Comparison of ENCODE assay signal across 9 cellular contexts in the genomic region with DNA sequence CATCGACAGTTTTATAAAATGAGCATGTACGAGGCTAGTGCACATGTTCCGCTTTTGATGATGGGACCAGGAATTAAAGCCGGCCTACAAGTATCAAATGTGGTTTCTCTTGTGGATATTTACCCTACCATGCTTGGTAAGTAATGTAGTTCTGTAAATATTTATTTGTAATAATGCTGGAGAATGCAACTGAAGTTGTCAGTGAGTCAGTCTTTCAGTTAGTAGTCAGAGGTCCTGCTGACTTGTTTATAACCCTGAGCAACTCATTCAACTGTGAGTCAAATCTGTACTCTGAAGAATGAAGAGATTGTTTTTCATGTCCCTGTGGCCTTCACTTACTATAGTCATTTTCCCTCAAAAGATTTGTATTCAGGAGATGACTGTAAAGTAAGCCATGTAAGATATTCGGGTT. TPM values are rescaled to one million over a fixed set of nuclear protein-coding genes. Genes with fewer than 3 reads are reported as not detected.
DNase-seq lines count a peak whose midpoint lies in the region; ATAC-seq, FAIRE-seq and TF ChIP-seq lines count a peak whose summit lies in the region.
"Had no signal": no experiment of that assay in that cellular context is flagged by ENCODE, and none has a peak within 500 bp of the region (broad histone marks: within the 10 kb centered on the region; RNA-seq: fewer than 3 reads in every experiment).

No MANE protein-coding gene starts in this region.

- H3K36me3 Mint-ChIP-seq in effector memory CD8-positive, alpha-beta T cell (ENCODE audit: insufficient read depth), result no peaks in the 10 kb centered on the region

- DNase-seq in AG04449 (ENCODE audit: low read depth, low spot score), result peak; percentile 63
- DNase-seq in GM12878 (ENCODE audit: low read depth, low spot score), result no peak
- DNase-seq in NK-92 (lab: John Stamatoyannopoulos, UW; ENCODE audit: unreplicated experiment), result no peak
- no peak for DNase-seq in NCI-H1092 treated with DMSO at 0.1 percent for 48 hours (lab: John Stamatoyannopoulos, UW)
- no peak for DNase-seq in effector memory CD8-positive, alpha-beta T cell
- no peak for DNase-seq in hippocampal formation (lab: John Stamatoyannopoulos, UW)
- DNase-seq: NCI-H2107 had no signal

- no TSS peak for BruUV-seq in GM12878 (replicated peaks; lab: Mats Ljungman, UMichigan)

- POLR2A ChIA-PET in AG04449 (lab: Yijun Ruan, JAX), result no interaction called here
- POLR2A ChIA-PET in GM12878 (lab: Charles Lee), result no interaction called here

- no peak for FAIRE-seq in GM12878 (lab: Jason Lieb, UNC)

- CTCF ChIA-PET in AG04449 (lab: Yijun Ruan, JAX), result no interaction called here
- CTCF ChIA-PET in GM12878 (lab: Yijun Ruan, JAX), result interaction anchor here (0.5 kb wide), 1 partner anchor 309 kb away, joined by 3 read pairs; no protein-coding TSS in a partner anchor

- H3K27me3 Mint-ChIP-seq in effector memory CD8-positive, alpha-beta T cell, result no peaks in the 10 kb centered on the region

- no peaks in the 10 kb centered on the region for H3K9me3 Mint-ChIP-seq in effector memory CD8-positive, alpha-beta T cell

- TF ChIP-seq POLR2A in GM12878 (IDR thresholded peaks at IDR 0.05; ENCODE audit: low read depth, low read length), result no peak

- H3K36me3 ChIP-seq in GM12878 (ENCODE audit: control insufficient read depth in 2 of 2, insufficient read depth in 2 of 2, low read length in 1 of 2), result no peaks in the 10 kb centered on the region

- peak; percentile 72 for ATAC-seq in GM18909 (IDR thresholded peaks at IDR 0.05; ENCODE audit: poor library complexity, unreplicated experiment)
- ATAC-seq in HG03135 (IDR thresholded peaks at IDR 0.05; ENCODE audit: unreplicated experiment), result peak; percentile 75
- peak; percentile 91 for ATAC-seq in GM12878
- no peak for ATAC-seq in effector memory CD8-positive, alpha-beta T cell (replicated peaks)

- H3K9ac ChIP-seq in GM12878 (ENCODE audit: control insufficient read depth, insufficient read depth, low read length), result no peak overlapping the region

- H3K27me3 ChIP-seq in GM12878 (replicated peaks in 1 of 2; ENCODE audit: control insufficient read depth in 2 of 2, insufficient read depth in 2 of 2, low read length in 1 of 2), result no peaks in the 10 kb centered on the region

- H3K4me1 Mint-ChIP-seq in effector memory CD8-positive, alpha-beta T cell (ENCODE audit: low read depth in 2 of 2), result peaks cover 7 to 8% of the 10 kb centered on the region in 2 donors

- H3K79me2 ChIP-seq in GM12878 (ENCODE audit: control insufficient read depth, insufficient read depth, low read length), result no peaks in the 10 kb centered on the region

- WGBS in GM12878 (ENCODE audit: insufficient coverage, insufficient replicate concordance, low lambda C conversion rate, missing lambda C conversion rate), result 80% methylated on average over 5 of the region's 5 CpGs

- no peak for TF ChIP-seq RAD21 in GM12878 (IDR thresholded peaks at IDR 0.05; ENCODE audit: insufficient read depth, low read depth, low read length)

- H3K27ac ChIP-seq in GM12878 (ENCODE audit: control insufficient read depth, insufficient read depth), result no peak overlapping the region

- RAD21 ChIA-PET in GM12878 (lab: Charles Lee; ENCODE audit: unreplicated experiment), result no interaction called here

- SMC1A ChIA-PET in GM12878 (lab: Charles Lee; ENCODE audit: uncharacterized antibody, unreplicated experiment), result no interaction called here

- H2AFZ ChIP-seq in GM12878 (ENCODE audit: control insufficient read depth, low read depth, low read length), result no peak overlapping the region

- H3K9me3 ChIP-seq in GM12878 (replicated peaks; ENCODE audit: control insufficient read depth, insufficient read depth, low read length), result no peaks in the 10 kb centered on the region

- intact Hi-C loops in GM12878 (cut with micrococcal nuclease; ENCODE audit: unreplicated experiment), result no loop called here

- no peak overlapping the region for H3K4me2 ChIP-seq in GM12878 (ENCODE audit: control insufficient read depth, insufficient read depth)

- H3K4me1 ChIP-seq in GM12878 (ENCODE audit: control insufficient read depth, insufficient read depth, low read length), result peaks cover 10% of the 10 kb centered on the region

- TF ChIP-seq EP300 in GM12878 (IDR thresholded peaks at IDR 0.05; ENCODE audit: borderline replicate concordance in 1 of 2, control insufficient read depth in 1 of 2, low read depth in 2 of 2, low read length in 2 of 2), result peak in 1 of 2 experiments; percentile 48; a peak in 1 of 4 replicates

- H3K4me3 ChIP-seq in AG04449 (ENCODE audit: low read depth, low read length) (no peak overlapping the region), GM12878 (no peak overlapping the region)

- no peak overlapping the region for H3K4me3 Mint-ChIP-seq in effector memory CD8-positive, alpha-beta T cell

- TF ChIP-seq CTCF in AG04449 (IDR thresholded peaks at IDR 0.05; ENCODE audit: insufficient read depth, low read length, missing control alignments), result no peak
- no peak for TF ChIP-seq CTCF in GM12878 (IDR thresholded peaks at IDR 0.05 in 2 of 3, conservative IDR thresholded peaks at IDR 0.05 in 1 of 3; ENCODE audit: control insufficient read depth in 2 of 3, extremely low read depth in 1 of 3, insufficient read depth in 1 of 3, low read depth in 3 of 3, low read length in 3 of 3)

- peak overlapping the region in 1 of 2 donors; percentile 29 for H3K27ac Mint-ChIP-seq in effector memory CD8-positive, alpha-beta T cell

- no peaks in the 10 kb centered on the region for H4K20me1 ChIP-seq in GM12878 (ENCODE audit: control insufficient read depth, insufficient read depth)

- in situ Hi-C loops in GM12878 (cut with MboI), result no loop called here

RNA-seq across cellular contexts. Expression of a gene that starts 28.4 kb away (rescaled TPM):
- 1.4 TPM in 2 replicates for total RNA-seq in GM12878 (2013; cell fraction: nucleolus; rRNA removed)
- total RNA-seq in GM12878 (2014; rRNA removed) (0.82 and 1.1 TPM in 2 replicates), GM12878 (2014; rRNA removed; fragmentation: Illumina TruSeq; extraction: Trizol) (0.13 and 0.18 TPM in 2 replicates), GM12878 (2021) (0.92 and 1.3 TPM in 2 replicates)
- 0.12 TPM for polyA plus RNA-seq in GM12878 (2011; ENCODE audit: low read depth)
- polyA plus RNA-seq in GM12878 (2011; rRNA removed) (0.08 and 0.16 TPM in 2 replicates), GM12878 (2014; fragmentation: Illumina TruSeq; extraction: Trizol) (0.37 and 0.43 TPM in 2 replicates), GM12878 (2014; fragmentation: Nextera tagmentation; extraction: Ambion mirVana) (under 1 TPM in 1 of 2 experiments, not detected in 1; 0.13 TPM), GM12878 (2014; rRNA removed) (0.77 and 1.1 TPM in 2 replicates), GM12878 (2016; fragmentation: Nextera tagmentation; extraction: Ambion mirVana) (under 1 TPM; 0.16 to 0.76 TPM)
- 0.12 TPM in 2 replicates for polyA plus RNA-seq in GM12878 (2011; cell fraction: cytosol; rRNA removed)
- polyA plus RNA-seq in GM12878 (2011; cell fraction: nucleus; rRNA removed), result 0.67 TPM in 2 replicates
- polyA plus RNA-seq in GM12878 (2012), result 0.46 and 0.49 TPM in 2 replicates
- 0.15 TPM in 1 of 2 replicates, not detected in the other for polyA minus RNA-seq in GM12878 (2011; rRNA and poly(A)+ RNA removed)
- not detected in 2 replicates for polyA minus RNA-seq in GM12878 (2011; cell fraction: cytosol; rRNA and poly(A)+ RNA removed)
- 0.97 and 1.4 TPM in 2 replicates for polyA minus RNA-seq in GM12878 (2011; cell fraction: nucleus; rRNA and poly(A)+ RNA removed)

RNA-seq across cellular contexts. Expression of a gene that starts 36.6 kb away (rescaled TPM):
- 12.6 and 12.7 TPM in 2 replicates for total RNA-seq in GM12878 (2013; cell fraction: nucleolus; rRNA removed)
- total RNA-seq in GM12878 (2014; rRNA removed), result 6.4 and 6.6 TPM in 2 replicates
- 5.7 and 5.9 TPM in 2 replicates for total RNA-seq in GM12878 (2014; rRNA removed; fragmentation: Illumina TruSeq; extraction: Trizol)
- total RNA-seq in GM12878 (2021), result 4.0 and 4.6 TPM in 2 replicates
- polyA plus RNA-seq in GM12878 (2011; ENCODE audit: low read depth), result 2.9 TPM
- 5.9 and 8.2 TPM in 2 replicates for polyA plus RNA-seq in GM12878 (2011; rRNA removed)
- polyA plus RNA-seq in GM12878 (2011; cell fraction: cytosol; rRNA removed), result 3.0 and 3.3 TPM in 2 replicates
- polyA plus RNA-seq in GM12878 (2011; cell fraction: nucleus; rRNA removed), result 2.0 and 2.5 TPM in 2 replicates
- 3.5 and 3.8 TPM in 2 replicates for polyA plus RNA-seq in GM12878 (2012)
- 4.7 and 5.1 TPM in 2 replicates for polyA plus RNA-seq in GM12878 (2014; fragmentation: Illumina TruSeq; extraction: Trizol)
- polyA plus RNA-seq in GM12878 (2014; fragmentation: Nextera tagmentation; extraction: Ambion mirVana), result 1 to 10 TPM; 1.6 to 3.5 TPM
- 6.9 and 7.1 TPM in 2 replicates for polyA plus RNA-seq in GM12878 (2014; rRNA removed)
- 1 to 10 TPM; 8.8 to 9.5 TPM for polyA plus RNA-seq in GM12878 (2016; fragmentation: Nextera tagmentation; extraction: Ambion mirVana)
- polyA minus RNA-seq in GM12878 (2011; rRNA and poly(A)+ RNA removed), result 3.4 and 4.4 TPM in 2 replicates
- polyA minus RNA-seq in GM12878 (2011; cell fraction: cytosol; rRNA and poly(A)+ RNA removed), result 1.2 and 1.7 TPM in 2 replicates
- 2.7 and 5.6 TPM in 2 replicates for polyA minus RNA-seq in GM12878 (2011; cell fraction: nucleus; rRNA and poly(A)+ RNA removed)

RNA-seq across cellular contexts. Expression of a gene that starts 36.7 kb away (rescaled TPM):
- 454 TPM in 2 replicates for total RNA-seq in GM12878 (2013; cell fraction: nucleolus; rRNA removed)
- total RNA-seq in GM12878 (2014; rRNA removed) (57.3 and 74.7 TPM in 2 replicates), GM12878 (2014; rRNA removed; fragmentation: Illumina TruSeq; extraction: Trizol) (69.9 and 75.9 TPM in 2 replicates), GM12878 (2021) (57.0 and 65.3 TPM in 2 replicates)
- 20.6 TPM for polyA plus RNA-seq in GM12878 (2011; ENCODE audit: low read depth)
- polyA plus RNA-seq in GM12878 (2011; rRNA removed) (73.7 and 124 TPM in 2 replicates), GM12878 (2014; fragmentation: Illumina TruSeq; extraction: Trizol) (49.2 and 58.4 TPM in 2 replicates), GM12878 (2014; fragmentation: Nextera tagmentation; extraction: Ambion mirVana) (10 to 100 TPM; 23.6 to 42.1 TPM), GM12878 (2014; rRNA removed) (32.7 and 36.6 TPM in 2 replicates), GM12878 (2016; fragmentation: Nextera tagmentation; extraction: Ambion mirVana) (10 to 100 TPM; 54.0 to 61.3 TPM)
- 18.9 and 19.8 TPM in 2 replicates for polyA plus RNA-seq in GM12878 (2011; cell fraction: cytosol; rRNA removed)
- 113 and 162 TPM in 2 replicates for polyA plus RNA-seq in GM12878 (2011; cell fraction: nucleus; rRNA removed)
- polyA plus RNA-seq in GM12878 (2012), result 26.7 and 35.8 TPM in 2 replicates
- 76.0 and 124 TPM in 2 replicates for polyA minus RNA-seq in GM12878 (2011; rRNA and poly(A)+ RNA removed)
- polyA minus RNA-seq in GM12878 (2011; cell fraction: cytosol; rRNA and poly(A)+ RNA removed), result 23.3 and 31.5 TPM in 2 replicates
- 78.8 and 92.6 TPM in 2 replicates for polyA minus RNA-seq in GM12878 (2011; cell fraction: nucleus; rRNA and poly(A)+ RNA removed)

RNA-seq across cellular contexts. Expression of a gene that starts 55.1 kb away (rescaled TPM):
- total RNA-seq in GM12878 (2013; cell fraction: nucleolus; rRNA removed), result 16.6 and 20.0 TPM in 2 replicates
- total RNA-seq in GM12878 (2014; rRNA removed), result 3.3 and 3.4 TPM in 2 replicates
- total RNA-seq in GM12878 (2014; rRNA removed; fragmentation: Illumina TruSeq; extraction: Trizol), result 3.9 and 4.2 TPM in 2 replicates
- 2.9 and 5.7 TPM in 2 replicates for total RNA-seq in GM12878 (2021)
- 1.9 TPM for polyA plus RNA-seq in GM12878 (2011; ENCODE audit: low read depth)
- 5.7 and 10.9 TPM in 2 replicates for polyA plus RNA-seq in GM12878 (2011; rRNA removed)
- polyA plus RNA-seq in GM12878 (2011; cell fraction: cytosol; rRNA removed), result 1.7 and 2.4 TPM in 2 replicates
- polyA plus RNA-seq in GM12878 (2011; cell fraction: nucleus; rRNA removed), result 3.9 and 4.3 TPM in 2 replicates
- 2.7 and 3.0 TPM in 2 replicates for polyA plus RNA-seq in GM12878 (2012)
- 1.9 and 3.3 TPM in 2 replicates for polyA plus RNA-seq in GM12878 (2014; fragmentation: Illumina TruSeq; extraction: Trizol)
- polyA plus RNA-seq in GM12878 (2014; fragmentation: Nextera tagmentation; extraction: Ambion mirVana), result 10 to 100 TPM; 14.0 to 14.7 TPM
- 1.4 and 1.9 TPM in 2 replicates for polyA plus RNA-seq in GM12878 (2014; rRNA removed)
- 1 to 10 TPM; 5.9 to 6.8 TPM for polyA plus RNA-seq in GM12878 (2016; fragmentation: Nextera tagmentation; extraction: Ambion mirVana)
- polyA minus RNA-seq in GM12878 (2011; rRNA and poly(A)+ RNA removed), result 2.7 and 5.3 TPM in 2 replicates
- 0.62 and 0.67 TPM in 2 replicates for polyA minus RNA-seq in GM12878 (2011; cell fraction: cytosol; rRNA and poly(A)+ RNA removed)
- 4.0 and 4.4 TPM in 2 replicates for polyA minus RNA-seq in GM12878 (2011; cell fraction: nucleus; rRNA and poly(A)+ RNA removed)
